11 cellular contexts compared by ENCODE assay signal in the genomic region with DNA sequence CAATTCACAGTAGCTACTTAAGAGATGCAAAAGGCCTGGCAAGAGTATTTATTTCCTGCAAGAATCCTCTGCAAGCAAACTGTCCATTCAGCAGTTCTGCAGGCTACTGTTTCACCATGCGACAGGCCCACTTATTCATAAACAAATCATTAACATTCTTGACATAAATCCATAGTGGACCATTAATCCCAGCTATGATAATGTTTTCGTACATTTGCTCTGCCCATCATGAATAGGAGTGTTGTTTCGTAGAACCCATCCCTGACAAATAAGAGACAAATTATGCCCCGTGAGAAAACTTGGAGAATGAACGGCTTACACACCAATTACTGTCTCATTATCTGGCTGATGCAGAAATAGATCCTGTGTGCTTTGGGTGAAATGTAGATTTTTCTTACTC.
"Had no signal": no experiment of that assay in that cellular context is flagged by ENCODE, and none has a peak within 500 bp of the region (broad histone marks: within the 10 kb centered on the region; RNA-seq: fewer than 3 reads in every experiment).

No MANE protein-coding gene starts in this region.

- H3K27me3 Mint-ChIP-seq: activated CD4-positive, alpha-beta T cell treated with anti-CD3 and anti-CD28 coated beads, Interleukin-2, amount 10 ng/mL, durations not matched to agents 7 days and 5 days; activated naive CD8-positive, alpha-beta T cell treated with anti-CD3 and anti-CD28 coated beads, Interleukin-2, amount 10 ng/mL, durations not matched to agents 7 days and 5 days had no signal

- H2AFZ ChIP-seq: hepatocyte had no signal

- H3K27ac Mint-ChIP-seq: activated CD4-positive, alpha-beta T cell treated with anti-CD3 and anti-CD28 coated beads, Interleukin-2, amount 10 ng/mL, durations not matched to agents 7 days and 5 days; activated naive CD8-positive, alpha-beta T cell treated with anti-CD3 and anti-CD28 coated beads, Interleukin-2, amount 10 ng/mL, durations not matched to agents 7 days and 5 days; natural killer cell had no signal

- H3K36me3 Mint-ChIP-seq: activated naive CD8-positive, alpha-beta T cell treated with anti-CD3 and anti-CD28 coated beads, Interleukin-2, amount 10 ng/mL, durations not matched to agents 7 days and 5 days; natural killer cell had no signal

- DNase-seq: activated CD4-positive, alpha-beta T cell treated with anti-CD3 and anti-CD28 coated beads, Interleukin-2, amount 10 ng/mL, durations not matched to agents 7 days and 5 days; activated CD8-positive, alpha-beta memory T cell treated with anti-CD3 and anti-CD28 coated beads for 24 hours; activated naive CD8-positive, alpha-beta T cell treated with anti-CD3 and anti-CD28 coated beads, Interleukin-2, amount 10 ng/mL, durations not matched to agents 7 days and 5 days; anterior cingulate cortex; cerebellar nuclear complex; islet precursor cell; mammary epithelial cell; natural killer cell; right cardiac atrium; spleen had no signal

- H3K4me1 Mint-ChIP-seq: activated CD4-positive, alpha-beta T cell treated with anti-CD3 and anti-CD28 coated beads, Interleukin-2, amount 10 ng/mL, durations not matched to agents 7 days and 5 days; natural killer cell had no signal

- H3K4me2 ChIP-seq: hepatocyte had no signal

- H3K4me3 ChIP-seq: hepatocyte, spleen had no signal

- H3K36me3 ChIP-seq: spleen had no signal

- H3K27ac ChIP-seq: hepatocyte, spleen had no signal

- H3K27me3 ChIP-seq: hepatocyte, spleen had no signal

- ATAC-seq: natural killer cell, right cardiac atrium had no signal

- H3K4me3 Mint-ChIP-seq: activated CD4-positive, alpha-beta T cell treated with anti-CD3 and anti-CD28 coated beads, Interleukin-2, amount 10 ng/mL, durations not matched to agents 7 days and 5 days; activated naive CD8-positive, alpha-beta T cell treated with anti-CD3 and anti-CD28 coated beads, Interleukin-2, amount 10 ng/mL, durations not matched to agents 7 days and 5 days; natural killer cell had no signal

- H3K9me3 Mint-ChIP-seq: activated CD4-positive, alpha-beta T cell treated with anti-CD3 and anti-CD28 coated beads, Interleukin-2, amount 10 ng/mL, durations not matched to agents 7 days and 5 days had no signal

- H3K4me1 ChIP-seq: spleen had no signal
